Comparison of ENCODE assay signal across 1 cellular context in genomic region chr19:7993560-7993959, GRCh38.
TF ChIP-seq lines count a peak whose summit lies in the region.

No MANE protein-coding gene starts in this region.

TF ChIP-seq in SK-N-SH treated with all-trans-retinoic acid at 6 μM for 48 hours, 23 proteins besides CTCF, POLR2A, EP300 and RAD21 (continued from another document):
- TF ChIP-seq PATZ1 (CRISPR knock-in tag; IDR thresholded peaks at IDR 0.05; ENCODE audit: borderline replicate concordance), result no peak
- no peak for TF ChIP-seq POU6F1 (CRISPR knock-in tag; IDR thresholded peaks at IDR 0.05; ENCODE audit: borderline replicate concordance, low read depth)
- no peak for TF ChIP-seq CSDC2 (CRISPR knock-in tag; IDR thresholded peaks at IDR 0.05)
- no peak for TF ChIP-seq TCF4 (CRISPR knock-in tag; IDR thresholded peaks at IDR 0.05; ENCODE audit: borderline replicate concordance)
- TF ChIP-seq ZC3H10 (CRISPR knock-in tag; IDR thresholded peaks at IDR 0.05), result no peak
